In the genomic region with DNA sequence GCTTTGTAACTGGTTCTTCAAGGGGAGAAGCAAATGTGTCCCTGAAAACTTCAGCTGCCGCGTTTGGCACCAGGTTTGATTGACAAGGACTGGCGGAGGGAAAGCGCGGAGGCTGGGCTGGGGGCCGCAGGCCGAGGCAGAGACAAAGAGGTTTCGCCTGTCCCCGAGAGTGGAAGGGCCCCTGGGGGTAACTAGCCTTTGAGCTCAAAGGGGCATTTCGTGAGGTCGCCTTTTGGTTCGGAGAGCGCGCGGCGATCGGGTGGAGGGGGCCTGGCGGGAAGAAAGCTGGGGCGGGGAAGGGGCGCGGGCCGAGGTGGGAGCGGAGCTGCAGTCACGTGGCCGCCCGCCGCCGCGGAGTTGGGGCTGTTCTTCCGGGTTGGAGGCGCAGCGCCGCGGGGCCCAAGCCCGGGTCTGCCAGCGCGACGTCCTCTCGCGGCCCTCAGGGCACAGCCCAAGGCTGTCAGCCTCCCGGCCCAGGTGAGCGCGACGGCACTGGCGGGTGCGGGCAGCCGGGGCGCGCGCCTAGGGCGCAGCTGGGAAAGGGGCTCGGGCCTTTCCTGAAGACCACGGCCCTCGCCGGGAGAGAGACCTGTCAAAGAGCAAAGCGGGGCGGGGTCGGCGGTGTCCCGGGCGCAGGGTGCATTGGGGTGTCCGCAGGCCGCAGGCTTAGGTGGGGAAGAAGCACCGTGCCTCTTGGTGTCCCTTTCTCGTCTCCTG, we compare ENCODE assay signal across 8 cellular contexts. TPM values are rescaled to one million over a fixed set of nuclear protein-coding genes. Genes with fewer than 3 reads are reported as not detected.
DNase-seq lines count a peak whose midpoint lies in the region; ATAC-seq and TF ChIP-seq lines count a peak whose summit lies in the region.

NNT (plus strand) TSS at position 363 of the 717 bp plus-strand sequence. CDS start 6,016 bp downstream, outside the sequence.

- H3K4me1 Mint-ChIP-seq in neural crest cell, result peaks cover 30% of the 10 kb centered on the region

- H3K27me3 Mint-ChIP-seq in neural crest cell (ENCODE audit: low read depth), result no peaks in the 10 kb centered on the region

- H3K36me3 Mint-ChIP-seq in neural crest cell (ENCODE audit: low read depth), result peaks cover 14% of the 10 kb centered on the region

- peak within 1 kb of the TSS; percentile 93 for H3K4me3 Mint-ChIP-seq in neural crest cell

- H3K27ac ChIP-seq in stomach smooth muscle (ENCODE audit: low read length), result peak within 1 kb of the TSS; percentile 93

- peak; percentile 84 for DNase-seq in DMS53 (lab: John Stamatoyannopoulos, UW)
- peak; percentile 76 for DNase-seq in HuH-7.5 (ENCODE audit: low spot score)
- DNase-seq in RPMI8226, result peak; percentile 89
- DNase-seq in activated T-helper 9 cell treated with anti-CD3 and anti-CD28 coated beads, Interleukin-2, amount 50 U/mL, for 16 hours (ENCODE audit: low read depth), result peak; percentile 71
- DNase-seq in fibroblast of villous mesenchyme (ENCODE audit: low read depth), result peak; percentile 59
- peak; percentile 65 for DNase-seq in neural crest cell (ENCODE audit: low read depth, low spot score)

- H3K4me1 ChIP-seq in stomach smooth muscle (ENCODE audit: control insufficient read depth, insufficient read depth, low read length), result peaks cover 17% of the 10 kb centered on the region

- H3K36me3 ChIP-seq in stomach smooth muscle (ENCODE audit: control insufficient read depth in 2 of 2, insufficient read depth in 2 of 2, low read length in 2 of 2), result no peaks in the 10 kb centered on the region

- peak; percentile 73 for ATAC-seq in GM21526 (IDR thresholded peaks at IDR 0.05; ENCODE audit: low FRiP score, unreplicated experiment)

- H3K4me3 ChIP-seq in fibroblast of villous mesenchyme (ENCODE audit: low read depth, low read length), result peak within 1 kb of the TSS; percentile 81
- H3K4me3 ChIP-seq in stomach smooth muscle (ENCODE audit: low read length in 2 of 2), result peak within 1 kb of the TSS; percentile 91 to 97

- no peaks in the 10 kb centered on the region for H3K27me3 ChIP-seq in stomach smooth muscle (ENCODE audit: control insufficient read depth in 1 of 2, insufficient read depth in 2 of 2, low read length in 2 of 2)

- H3K9ac ChIP-seq in stomach smooth muscle (ENCODE audit: low read length in 2 of 2), result peak within 1 kb of the TSS; percentile 86 to 97

- TF ChIP-seq CTCF in fibroblast of villous mesenchyme (IDR thresholded peaks at IDR 0.05; ENCODE audit: insufficient read depth, low read depth, low read length), result no peak
- TF ChIP-seq CTCF in neural crest cell (conservative IDR thresholded peaks at IDR 0.05), result no peak

- no peaks in the 10 kb centered on the region for H3K9me3 ChIP-seq in stomach smooth muscle (ENCODE audit: control insufficient read depth in 2 of 2, low read length in 2 of 2)

- peak within 1 kb of the TSS; percentile 98 for H3K27ac Mint-ChIP-seq in neural crest cell (ENCODE audit: unreplicated experiment)

- H3K9me3 Mint-ChIP-seq in neural crest cell, result peaks cover 1% of the 10 kb centered on the region

RNA-seq across cellular contexts. Expression of gene NNT, which starts in this region (rescaled TPM):
- total RNA-seq in fibroblast of villous mesenchyme (58.6 and 80.3 TPM in 2 replicates), neural crest cell (72.7 and 77.3 TPM in 2 replicates)

Comparison
In these comparisons a context has a peak if more than half of its experiments do, and no peak if none do; other contexts are left out.
1. Peak in every context shown above with its lines: DNase-seq, ATAC-seq, H3K4me3 ChIP-seq and H3K27ac ChIP-seq.